Comparison of ENCODE assay signal across 24 cellular contexts in genomic region chr20:22579711-22580697, GRCh38. TPM values are rescaled to one million over a fixed set of nuclear protein-coding genes. Genes with fewer than 3 reads are reported as not detected.
DNase-seq lines count a peak whose midpoint lies in the region; ATAC-seq, FAIRE-seq and TF ChIP-seq lines count a peak whose summit lies in the region.
"Had no signal": no experiment of that assay in that cellular context is flagged by ENCODE, and none has a peak within 500 bp of the region (broad histone marks: within the 10 kb centered on the region; RNA-seq: fewer than 3 reads in every experiment).

No MANE protein-coding gene starts in this region.

- H3K27ac ChIP-seq in A549: peak overlapping the region in 1 of 2 experiments; percentile 95; a peak in 4 of 6 replicates
- peak overlapping the region; percentile 44 for H3K27ac ChIP-seq in HUES48 (ENCODE audit: low read depth, low read length)
- no peak overlapping the region for H3K27ac ChIP-seq in endodermal cell (ENCODE audit: low read depth, low read length)
- H3K27ac ChIP-seq in A673 (ENCODE audit: low read depth, low read length, poor library complexity, severe bottlenecking): no peak overlapping the region
- H3K27ac ChIP-seq: BLaER1 treated with 17β-estradiol and CSF1 and Interleukin-3, amounts not matched to agents 10 nM and 100 nM; prostate gland; skin epidermis had no signal

- peak; percentile 36 for FAIRE-seq in A549 (lab: Jason Lieb, UNC)

- H3K9me3 ChIP-seq in A549 (no peaks in the 10 kb centered on the region), HUES48 (ENCODE audit: control insufficient read depth, insufficient read depth, low read length) (no peaks in the 10 kb centered on the region), endodermal cell (ENCODE audit: control insufficient read depth, low read length) (no peaks in the 10 kb centered on the region), A673 (ENCODE audit: low read depth, low read length, poor library complexity, severe bottlenecking) (no peaks in the 10 kb centered on the region)
- H3K9me3 ChIP-seq: prostate gland had no signal

- peak overlapping the region; percentile 95 for H3K27ac Mint-ChIP-seq in endodermal cell
- no peak overlapping the region for H3K27ac Mint-ChIP-seq in nephron progenitor cell
- H3K27ac Mint-ChIP-seq in mesothelial cell of epicardium: no peak overlapping the region
- H3K27ac Mint-ChIP-seq: activated naive CD4-positive, alpha-beta T cell treated with anti-CD3 and anti-CD28 coated beads for 36 hours; T-cell had no signal

- DNase-seq in A549 (ENCODE audit: low read depth in 1 of 2, low spot score in 1 of 2) (no peak), endodermal cell (peak; percentile 83), nephron progenitor cell (peak; percentile 23), A673 (ENCODE audit: low spot score) (no peak), mesothelial cell of epicardium (ENCODE audit: low spot score in 2 of 2, unreplicated experiment in 2 of 2) (no peak), epidermal melanocyte (ENCODE audit: insufficient read length, low spot score) (no peak)
- DNase-seq: activated naive CD4-positive, alpha-beta T cell treated with anti-CD3 and anti-CD28 coated beads for 36 hours; aorta; cerebellar nuclear complex; DND-41; effector CD8-positive, alpha-beta T cell; left ventricle myocardium superior; naive B cell; NCI-H1436 treated with DMSO at 0.1 percent for 48 hours; NCI-H446; stimulated activated CD4-positive, alpha-beta T cell treated with anti-CD3 and anti-CD28 coated beads, Interleukin-2, amount 100 ng/mL, for 48 hours; T-cell had no signal

- H3K36me3 ChIP-seq in HUES48 (ENCODE audit: control insufficient read depth, insufficient read depth, low read length) (no peaks in the 10 kb centered on the region), endodermal cell (ENCODE audit: control insufficient read depth, insufficient read depth, low read length) (peaks cover 23% of the 10 kb centered on the region), A673 (ENCODE audit: insufficient read depth, low read length, poor library complexity, severe bottlenecking) (no peaks in the 10 kb centered on the region)
- H3K36me3 ChIP-seq: prostate gland had no signal

- H3K4me3 ChIP-seq in A549 (no peak overlapping the region), HUES48 (ENCODE audit: low read depth, low read length) (no peak overlapping the region), endodermal cell (ENCODE audit: low read length) (peak overlapping the region; percentile 87), A673 (ENCODE audit: low read depth, low read length, poor library complexity, severe bottlenecking) (no peak overlapping the region)
- H3K4me3 ChIP-seq: BLaER1 treated with 17β-estradiol and CSF1 and Interleukin-3, amounts not matched to agents 10 nM and 100 nM; prostate gland; skin epidermis had no signal

- no peak for TF ChIP-seq CTCF in A549 (IDR thresholded peaks at IDR 0.05)
- no peak for TF ChIP-seq CTCF in endodermal cell (conservative IDR thresholded peaks at IDR 0.05)
- TF ChIP-seq CTCF in nephron progenitor cell (IDR thresholded peaks at IDR 0.05): no peak
- no peak for TF ChIP-seq CTCF in A673 (conservative IDR thresholded peaks at IDR 0.05; ENCODE audit: low read depth, low read length)
- TF ChIP-seq CTCF in mesothelial cell of epicardium (IDR thresholded peaks at IDR 0.05; ENCODE audit: unreplicated experiment): no peak

- TF ChIP-seq RAD21 in A549 (conservative IDR thresholded peaks at IDR 0.05 in 1 of 2, IDR thresholded peaks at IDR 0.05 in 1 of 2): no peak

- H3K36me3 Mint-ChIP-seq in endodermal cell (ENCODE audit: low read depth) (peaks cover 33% of the 10 kb centered on the region), nephron progenitor cell (ENCODE audit: low read depth) (no peaks in the 10 kb centered on the region), mesothelial cell of epicardium (no peaks in the 10 kb centered on the region)
- H3K36me3 Mint-ChIP-seq: T-cell had no signal

- TF ChIP-seq POLR2A in A549 (IDR thresholded peaks at IDR 0.05; ENCODE audit: low read length): no peak

- BruUV-seq in A673 (replicated peaks; lab: Mats Ljungman, UMichigan): no TSS peak

- H3K4me1 ChIP-seq in A549: peaks cover 53% of the 10 kb centered on the region
- peaks cover 42% of the 10 kb centered on the region for H3K4me1 ChIP-seq in HUES48 (ENCODE audit: control insufficient read depth, insufficient read depth, low read length)
- no peaks in the 10 kb centered on the region for H3K4me1 ChIP-seq in endodermal cell (ENCODE audit: control insufficient read depth, insufficient read depth, low read length)
- no peaks in the 10 kb centered on the region for H3K4me1 ChIP-seq in A673 (ENCODE audit: insufficient read depth, low read length, poor library complexity, severe bottlenecking)

- peaks cover 68% of the 10 kb centered on the region for H3K27me3 Mint-ChIP-seq in endodermal cell (ENCODE audit: insufficient read depth)
- peaks cover 98% of the 10 kb centered on the region for H3K27me3 Mint-ChIP-seq in nephron progenitor cell (ENCODE audit: low read depth, poor library complexity)
- peaks cover 90% of the 10 kb centered on the region for H3K27me3 Mint-ChIP-seq in mesothelial cell of epicardium (ENCODE audit: low read depth)

- POLR2A ChIA-PET in A549 (lab: Yijun Ruan, JAX) (no interaction called here), A673 (lab: Charles Lee; ENCODE audit: low non-redundant PET) (no interaction called here)

- 86% methylated on average over 18 of the region's 18 CpGs for WGBS in A549 (ENCODE audit: missing lambda C conversion rate)
- 3 to 6% methylated on average over 13 to 18 of the region's 18 CpGs for WGBS in endodermal cell (ENCODE audit: insufficient coverage in 1 of 2, insufficient read length in 1 of 2), 2 experiments

- TF ChIP-seq EP300 in A549 (IDR thresholded peaks at IDR 0.05): no peak

- ATAC-seq in A549 (no peak), GM19023 (IDR thresholded peaks at IDR 0.05; ENCODE audit: unreplicated experiment) (no peak)
- ATAC-seq: left ventricle myocardium superior, T-cell had no signal

- H3K27me3 ChIP-seq in HUES48 (ENCODE audit: control insufficient read depth, insufficient read depth, low read length): peaks cover 97% of the 10 kb centered on the region
- peaks cover 33% of the 10 kb centered on the region for H3K27me3 ChIP-seq in endodermal cell (ENCODE audit: control insufficient read depth, insufficient read depth, low read length, poor library complexity, severe bottlenecking)
- peaks cover 99% of the 10 kb centered on the region for H3K27me3 ChIP-seq in A673 (replicated peaks; ENCODE audit: insufficient read depth, low read depth, low read length, poor library complexity)

- H3K4me3 Mint-ChIP-seq in endodermal cell (peak overlapping the region; percentile 100), nephron progenitor cell (no peak overlapping the region), mesothelial cell of epicardium (no peak overlapping the region)
- H3K4me3 Mint-ChIP-seq: activated naive CD4-positive, alpha-beta T cell treated with anti-CD3 and anti-CD28 coated beads for 36 hours; T-cell had no signal

- peak overlapping the region; percentile 84 for H3K4me2 ChIP-seq in A549
- H3K4me2 ChIP-seq: BLaER1 treated with 17β-estradiol and CSF1 and Interleukin-3, amounts not matched to agents 10 nM and 100 nM had no signal

- intact Hi-C loops in A673 (cut with micrococcal nuclease; ENCODE audit: unreplicated experiment): no loop called here

- CTCF ChIA-PET in A549 (lab: Yijun Ruan, JAX): interaction anchor here (0.6 to 1.3 kb wide), 3 partner anchors 53 to 177 kb away, joined by 3 read pairs; no protein-coding TSS in a partner anchor
- CTCF ChIA-PET in A673 (lab: Charles Lee): no interaction called here

- H3K9ac ChIP-seq in HUES48 (ENCODE audit: low read depth, low read length) (no peak overlapping the region), endodermal cell (ENCODE audit: extremely low read depth, low read length, poor library complexity, severe bottlenecking) (peak overlapping the region; percentile 98)
- H3K9ac ChIP-seq: BLaER1 treated with 17β-estradiol and CSF1 and Interleukin-3, amounts not matched to agents 10 nM and 100 nM had no signal

- peaks cover 32% of the 10 kb centered on the region for H3K4me1 Mint-ChIP-seq in endodermal cell
- peaks cover 32% of the 10 kb centered on the region for H3K4me1 Mint-ChIP-seq in nephron progenitor cell
- H3K4me1 Mint-ChIP-seq in mesothelial cell of epicardium: peaks cover 18% of the 10 kb centered on the region

- H3K9me3 Mint-ChIP-seq in endodermal cell: no peaks in the 10 kb centered on the region
- no peaks in the 10 kb centered on the region for H3K9me3 Mint-ChIP-seq in nephron progenitor cell
- H3K9me3 Mint-ChIP-seq in mesothelial cell of epicardium: no peaks in the 10 kb centered on the region
- H3K9me3 Mint-ChIP-seq: T-cell had no signal

TF ChIP-seq in A549, 52 proteins besides CTCF, POLR2A, EP300 and RAD21 (continues in another document):
- TF ChIP-seq KDM1A (IDR thresholded peaks at IDR 0.05; ENCODE audit: low read depth): no peak
- no peak for TF ChIP-seq TFCP2L1 (CRISPR knock-in tag; IDR thresholded peaks at IDR 0.05)
- TF ChIP-seq NR3C1 (IDR thresholded peaks at IDR 0.05): no peak
- no peak for TF ChIP-seq SREBF2 (IDR thresholded peaks at IDR 0.05)
- peak; percentile 6 to 40; a peak in 1 of 5 replicates for TF ChIP-seq JUN (IDR thresholded peaks at IDR 0.05)
- no peak for TF ChIP-seq RCOR1 (IDR thresholded peaks at IDR 0.05; ENCODE audit: low read depth, low read length)
- peak; percentile 81 for TF ChIP-seq MAFK (IDR thresholded peaks at IDR 0.05; ENCODE audit: partially characterized antibody)
- no peak for TF ChIP-seq HEYL (CRISPR knock-in tag; IDR thresholded peaks at IDR 0.05)
- peak; percentile 15; the same call in 1 of the 2 replicates for TF ChIP-seq POLR2AphosphoS2 (conservative IDR thresholded peaks at IDR 0.05; ENCODE audit: low read length)

RNA-seq across cellular contexts. Expression of gene FOXA2, which starts 4.4 kb away (rescaled TPM):
- 7.4 and 8.3 TPM in 2 replicates for polyA plus RNA-seq in A549 (2011; rRNA removed)
- polyA plus RNA-seq in A549 (2012; cell fraction: cytosol; rRNA removed): 13.2 and 20.1 TPM in 2 replicates
- 24.6 and 38.1 TPM in 2 replicates for polyA plus RNA-seq in A549 (2012; cell fraction: nucleus; rRNA removed)
- 16.7 to 20.7 TPM (median 20.3 TPM) in 3 replicates for polyA plus RNA-seq in A549 (2017; fragmentation: RNase III; extraction: RNeasy Plus Mini Kit Qiagen cat#74134 plus additional on column Dnase treatment)
- 6.1 and 8.4 TPM in 2 replicates for polyA minus RNA-seq in A549 (2011; rRNA and poly(A)+ RNA removed)
- 100 to 1,000 TPM in 1 of 2 donors, 10 to 100 TPM in 1; 86.7 to 123 TPM for total RNA-seq in endodermal cell
- 19.1 TPM for polyA plus RNA-seq in endodermal cell (2013, experiment 1 of 2)
- polyA plus RNA-seq in endodermal cell (2013, experiment 2 of 2): 21.7 TPM
- total RNA-seq in A673 (2021): not detected in 2 replicates
- not detected in 3 replicates for total RNA-seq in mesothelial cell of epicardium
- total RNA-seq: activated naive CD4-positive, alpha-beta T cell treated with anti-CD3 and anti-CD28 coated beads for 36 hours; aorta; fibroblast of lung; left ventricle myocardium superior; ureter had no signal
- polyA plus RNA-seq: fibroblast of lung had no signal

Comparison
In these comparisons a context has a peak if more than half of its experiments do, and no peak if none do; other contexts are left out.
1. DNase-seq: peak in endodermal cell (single experiment) and nephron progenitor cell (single experiment); none in A549 (0 of 2), A673 (single experiment), mesothelial cell of epicardium (0 of 2) and epidermal melanocyte (single experiment).
2. RNA of gene FOXA2, which starts 4.4 kb away (total RNA-seq): 86.7 to 123 TPM in endodermal cell; not detected in mesothelial cell of epicardium and not detected in A673; every median in the first group is over 10 times any median in the second.